ENCODE assay signal across 11 cellular contexts in genomic region chr11:94926271-94926625, GRCh38. TPM values are rescaled to one million over a fixed set of nuclear protein-coding genes. Genes with fewer than 3 reads are reported as not detected.
DNase-seq lines count a peak whose midpoint lies in the region; ATAC-seq and TF ChIP-seq lines count a peak whose summit lies in the region.
"Had no signal": no experiment of that assay in that cellular context is flagged by ENCODE, and none has a peak within 500 bp of the region (broad histone marks: within the 10 kb centered on the region; RNA-seq: fewer than 3 reads in every experiment).

No MANE protein-coding gene starts in this region.

- peak overlapping the region; percentile 46; the same call in 1 of the 2 replicates for H3K4me2 ChIP-seq in SK-N-SH

- no peaks in the 10 kb centered on the region for H3K9me2 ChIP-seq in SK-N-SH

- no peak overlapping the region for H2AFZ ChIP-seq in SK-N-SH (ENCODE audit: low read depth)

- H3K9me3 ChIP-seq in SK-N-SH (no peaks in the 10 kb centered on the region), left lung (no peaks in the 10 kb centered on the region)

- ATAC-seq in GM19043 (IDR thresholded peaks at IDR 0.05; ENCODE audit: low read depth, unreplicated experiment) (peak; percentile 23), left lung (peak; percentile 6), GM18517 (IDR thresholded peaks at IDR 0.05; ENCODE audit: unreplicated experiment) (no peak)
- no peak for ATAC-seq in stimulated activated effector memory CD8-positive, alpha-beta T cell treated with anti-CD3 and anti-CD28 coated beads, Interleukin-12 subunit alpha, Interleukin-12 subunit beta, amount 100 ng/mL, for 72 hours
- ATAC-seq: PC-3 had no signal

- H3K9me3 Mint-ChIP-seq in stimulated activated effector memory CD8-positive, alpha-beta T cell treated with anti-CD3 and anti-CD28 coated beads, Interleukin-12 subunit alpha, Interleukin-12 subunit beta, amount 100 ng/mL, for 72 hours = no peaks in the 10 kb centered on the region

- peaks cover 22% of the 10 kb centered on the region for H3F3A ChIP-seq in SK-N-SH (replicated peaks; ENCODE audit: insufficient read depth)

- CTCF ChIA-PET in SK-N-SH (lab: Yijun Ruan, JAX) = interaction anchor here (0.6 to 1.7 kb wide), 5 partner anchors 8 to 819 kb away, joined by 3 to 4 read pairs (median 3); no protein-coding TSS in a partner anchor

- POLR2A ChIA-PET in SK-N-SH (lab: Yijun Ruan, JAX) = no interaction called here

- no peak for TF ChIP-seq CTCF in SK-N-SH (IDR thresholded peaks at IDR 0.05)
- no peak for TF ChIP-seq CTCF in left lung (IDR thresholded peaks at IDR 0.05)

- H3K27ac ChIP-seq in SK-N-SH (ENCODE audit: low read depth in 2 of 2, low read length in 1 of 2) (peak overlapping the region; percentile 83 to 87), left lung (peak overlapping the region; percentile 57 to 74)

- H3K36me3 ChIP-seq in SK-N-SH (replicated peaks in 1 of 2; ENCODE audit: control insufficient read depth in 1 of 2, insufficient read depth in 2 of 2, low read length in 1 of 2) (no peaks in the 10 kb centered on the region), left lung (no peaks in the 10 kb centered on the region)

- H4K20me1 ChIP-seq in SK-N-SH (ENCODE audit: insufficient read depth) = no peaks in the 10 kb centered on the region

- H3K4me1 ChIP-seq in SK-N-SH (ENCODE audit: control insufficient read depth in 1 of 2, insufficient read depth in 2 of 2, low read depth in 1 of 2, low read length in 1 of 2) = peaks cover 28 to 48% of the 10 kb centered on the region in 2 experiments
- H3K4me1 ChIP-seq in left lung = peaks cover 17 to 30% of the 10 kb centered on the region in 2 donors

- TF ChIP-seq EP300 in SK-N-SH (IDR thresholded peaks at IDR 0.05; ENCODE audit: borderline replicate concordance in 1 of 2, low read depth in 1 of 2, low read length in 1 of 2) = no peak

- peaks cover 27% of the 10 kb centered on the region for H3K4me1 Mint-ChIP-seq in stimulated activated effector memory CD8-positive, alpha-beta T cell treated with anti-CD3 and anti-CD28 coated beads, Interleukin-12 subunit alpha, Interleukin-12 subunit beta, amount 100 ng/mL, for 72 hours

- H3K79me2 ChIP-seq in SK-N-SH (ENCODE audit: insufficient read depth) = no peaks in the 10 kb centered on the region

- DNase-seq in SK-N-SH (no peak), left lung (no peak), NOMO-1 treated with DMSO at 0.1 percent for 48 hours (lab: John Stamatoyannopoulos, UW; ENCODE audit: unreplicated experiment) (no peak), SHP77 (lab: John Stamatoyannopoulos, UW) (no peak), H4 (ENCODE audit: low spot score) (no peak)
- no peak for DNase-seq in stimulated activated effector memory CD8-positive, alpha-beta T cell treated with anti-CD3 and anti-CD28 coated beads, Interleukin-12 subunit alpha, Interleukin-12 subunit beta, amount 100 ng/mL, for 72 hours (ENCODE audit: low spot score in 2 of 2)
- DNase-seq: activated CD4-positive, CD25-positive, alpha-beta regulatory T cell treated with anti-CD3 and anti-CD28 coated beads, Interleukin-2, amount 50 U/mL, for 72 hours; GF-D8 had no signal

- H3K27ac Mint-ChIP-seq in stimulated activated effector memory CD8-positive, alpha-beta T cell treated with anti-CD3 and anti-CD28 coated beads, Interleukin-12 subunit alpha, Interleukin-12 subunit beta, amount 100 ng/mL, for 72 hours = peak overlapping the region; percentile 73

- H3K36me3 Mint-ChIP-seq in stimulated activated effector memory CD8-positive, alpha-beta T cell treated with anti-CD3 and anti-CD28 coated beads, Interleukin-12 subunit alpha, Interleukin-12 subunit beta, amount 100 ng/mL, for 72 hours = no peaks in the 10 kb centered on the region

- no peak overlapping the region; the same call in 1 of the 2 replicates for H3K9ac ChIP-seq in SK-N-SH

- no peaks in the 10 kb centered on the region for H3K27me3 ChIP-seq in SK-N-SH (ENCODE audit: insufficient read depth)
- H3K27me3 ChIP-seq in left lung = no peaks in the 10 kb centered on the region

- TF ChIP-seq RAD21 in SK-N-SH (IDR thresholded peaks at IDR 0.05; ENCODE audit: low read length) = no peak

- H3K4me3 ChIP-seq in SK-N-SH (ENCODE audit: low read depth in 2 of 2, low read length in 1 of 2) (no peak overlapping the region), left lung (no peak overlapping the region)

- intact Hi-C loops in left lung (cut with DNase I) = no loop called here

- no peak overlapping the region for H3K4me3 Mint-ChIP-seq in stimulated activated effector memory CD8-positive, alpha-beta T cell treated with anti-CD3 and anti-CD28 coated beads, Interleukin-12 subunit alpha, Interleukin-12 subunit beta, amount 100 ng/mL, for 72 hours

TF ChIP-seq in SK-N-SH, 30 proteins besides CTCF, POLR2A, EP300 and RAD21:
- TF ChIP-seq REST (IDR thresholded peaks at IDR 0.05; ENCODE audit: low read depth, low read length) (no peak), TAF1 (IDR thresholded peaks at IDR 0.05; ENCODE audit: borderline replicate concordance, low read depth, low read length) (no peak), FOSL2 (IDR thresholded peaks at IDR 0.05; ENCODE audit: borderline replicate concordance, low read depth) (no peak), YY1 (IDR thresholded peaks at IDR 0.05; ENCODE audit: low read depth) (no peak), CHD2 (IDR thresholded peaks at IDR 0.05; ENCODE audit: low read length, partially characterized antibody) (no peak), TCF12 (IDR thresholded peaks at IDR 0.05) (no peak), NRF1 (IDR thresholded peaks at IDR 0.05; ENCODE audit: low read depth, low read length) (no peak), RFX5 (IDR thresholded peaks at IDR 0.05; ENCODE audit: low read length) (no peak), EZH2phosphoT487 (IDR thresholded peaks at IDR 0.05; ENCODE audit: borderline replicate concordance, low read depth) (no peak), USF1 (IDR thresholded peaks at IDR 0.05; ENCODE audit: borderline replicate concordance, low read depth) (no peak), SIN3A (IDR thresholded peaks at IDR 0.05; ENCODE audit: borderline replicate concordance, low read depth, low read length) (no peak)
TF ChIP-seq in SK-N-SH: peak in this region for 0.

RNA-seq across cellular contexts. Expression of gene CWC15, which starts 47.1 kb away (rescaled TPM):
- polyA plus RNA-seq in SK-N-SH (2012; rRNA removed) = 27.0 and 33.5 TPM in 2 replicates
- 36.1 and 44.8 TPM in 2 replicates for polyA plus RNA-seq in SK-N-SH (2012; cell fraction: cytosol; rRNA removed)
- 15.6 and 31.9 TPM in 2 replicates for polyA plus RNA-seq in SK-N-SH (2012; cell fraction: nucleus; rRNA removed)
- total RNA-seq in left lung = 10 to 100 TPM; 43.3 to 47.3 TPM
- total RNA-seq in H4 (2014; rRNA removed; shearing (Covaris generic)) = 46.6 and 56.5 TPM in 2 replicates

RNA-seq across cellular contexts. Expression of gene KDM4D, which starts 47.3 kb away (rescaled TPM):
- polyA plus RNA-seq in SK-N-SH (2012; rRNA removed) = 1.1 and 1.2 TPM in 2 replicates
- polyA plus RNA-seq in SK-N-SH (2012; cell fraction: cytosol; rRNA removed) = 0.80 and 0.97 TPM in 2 replicates
- 0.75 and 0.89 TPM in 2 replicates for polyA plus RNA-seq in SK-N-SH (2012; cell fraction: nucleus; rRNA removed)
- under 1 TPM; 0.35 to 0.39 TPM for total RNA-seq in left lung
- total RNA-seq in H4 (2014; rRNA removed; shearing (Covaris generic)) = 0.66 and 0.81 TPM in 2 replicates

Comparison
In these comparisons a context has a peak if more than half of its experiments do, and no peak if none do; other contexts are left out.
1. ATAC-seq: peak in GM19043 (single experiment) and left lung (single experiment); none in stimulated activated effector memory CD8-positive, alpha-beta T cell treated with anti-CD3 and anti-CD28 coated beads, Interleukin-12 subunit alpha, Interleukin-12 subunit beta, amount 100 ng/mL, for 72 hours (single experiment) and GM18517 (single experiment).